16 cellular contexts compared by ENCODE assay signal in genomic region chr3:134368751-134369105, GRCh38. TPM values are rescaled to one million over a fixed set of nuclear protein-coding genes. Genes with fewer than 3 reads are reported as not detected.
A peak's percentile ranks its signal among the peaks of the same experiment; 100 is the strongest.
DNase-seq lines count a peak whose midpoint lies in the region; ATAC-seq and TF ChIP-seq lines count a peak whose summit lies in the region.
"Had no signal": no experiment of that assay in that cellular context is flagged by ENCODE, and none has a peak within 500 bp of the region (broad histone marks: within the 10 kb centered on the region; RNA-seq: fewer than 3 reads in every experiment).

No MANE protein-coding gene starts in this region.

- intact Hi-C loops in lower lobe of right lung (cut with DNase I): loop anchor here (10.0 kb wide), 1 partner anchor 54 kb away; no protein-coding TSS in a partner anchor
- intact Hi-C loops in spleen (cut with DNase I; ENCODE audit: low total_unique reads): no loop called here

- H3K4me3 Mint-ChIP-seq in brain (no peak overlapping the region), immature natural killer cell (no peak overlapping the region)
- H3K4me3 Mint-ChIP-seq: activated naive CD8-positive, alpha-beta T cell treated with anti-CD3 and anti-CD28 coated beads, Interleukin-2, amount 10 ng/mL, durations not matched to agents 7 days and 5 days; CD4-positive, alpha-beta T cell had no signal

- TF ChIP-seq CTCF in brain (conservative IDR thresholded peaks at IDR 0.05) (no peak), lower lobe of right lung (IDR thresholded peaks at IDR 0.05) (no peak), spleen (IDR thresholded peaks at IDR 0.05 in 8 of 11, conservative IDR thresholded peaks at IDR 0.05 in 3 of 11) (no peak)

- no peaks in the 10 kb centered on the region for H3K9me3 ChIP-seq in lower lobe of right lung
- no peaks in the 10 kb centered on the region for H3K9me3 ChIP-seq in spleen
- H3K9me3 ChIP-seq: mucosa of descending colon had no signal

- peak overlapping the region; percentile 100 for H3K27ac ChIP-seq in lower lobe of right lung
- peak overlapping the region; percentile 19 to 96 (median 90) for H3K27ac ChIP-seq in spleen

- H3K27me3 ChIP-seq in lower lobe of right lung (ENCODE audit: low read depth) (peaks cover 6% of the 10 kb centered on the region), spleen (replicated peaks in 1 of 7) (peaks cover 0 to 36% (median 15%) of the 10 kb centered on the region in 7 donors)

- no peak for ATAC-seq in lower lobe of right lung
- ATAC-seq: mucosa of descending colon had no signal

- CTCF ChIA-PET in HEK293T (lab: Yijun Ruan, JAX): no interaction called here

- DNase-seq in ELF-1 (ENCODE audit: low read depth, low spot score): peak; percentile 8
- DNase-seq in lower lobe of right lung: no peak
- peak; percentile 21 for DNase-seq in spleen
- no peak for DNase-seq in immature natural killer cell
- no peak for DNase-seq in hippocampal formation (lab: John Stamatoyannopoulos, UW)
- DNase-seq in HEK293T (ENCODE audit: extremely low spot score): no peak
- no peak for DNase-seq in AG08396 (ENCODE audit: low spot score)
- DNase-seq: activated CD8-positive, alpha-beta memory T cell treated with anti-CD3 and anti-CD28 coated beads for 24 hours; activated naive CD8-positive, alpha-beta T cell treated with anti-CD3 and anti-CD28 coated beads, Interleukin-2, amount 10 ng/mL, durations not matched to agents 7 days and 5 days; CD4-positive, alpha-beta T cell; effector memory CD4-positive, alpha-beta T cell; MM.1S; mucosa of descending colon; NCI-H226; stimulated activated CD4-positive, alpha-beta T cell treated with anti-CD3 and anti-CD28 coated beads, Interleukin-12 subunit alpha, Interleukin-12 subunit beta, amount 100 ng/mL, for 4 hours had no signal

- peak overlapping the region in 3 of 5 experiments; percentile 29 to 95 (median 83) for H3K27ac Mint-ChIP-seq in brain
- no peak overlapping the region for H3K27ac Mint-ChIP-seq in immature natural killer cell
- H3K27ac Mint-ChIP-seq: activated naive CD8-positive, alpha-beta T cell treated with anti-CD3 and anti-CD28 coated beads, Interleukin-2, amount 10 ng/mL, durations not matched to agents 7 days and 5 days; CD4-positive, alpha-beta T cell had no signal

- H3K36me3 ChIP-seq in lower lobe of right lung (peaks cover 74% of the 10 kb centered on the region), spleen (peaks cover 0 to 74% (median 25%) of the 10 kb centered on the region in 6 donors)

- peaks cover 73% of the 10 kb centered on the region for H3K36me3 Mint-ChIP-seq in brain
- no peaks in the 10 kb centered on the region for H3K36me3 Mint-ChIP-seq in immature natural killer cell
- H3K36me3 Mint-ChIP-seq: activated naive CD8-positive, alpha-beta T cell treated with anti-CD3 and anti-CD28 coated beads, Interleukin-2, amount 10 ng/mL, durations not matched to agents 7 days and 5 days had no signal

- TF ChIP-seq POLR2A in spleen (IDR thresholded peaks at IDR 0.05): no peak

- H3K4me3 ChIP-seq in lower lobe of right lung (peak overlapping the region; percentile 1), spleen (no peak overlapping the region)
- H3K4me3 ChIP-seq: mucosa of descending colon had no signal

- peaks cover 7% of the 10 kb centered on the region for H3K27me3 Mint-ChIP-seq in brain
- H3K27me3 Mint-ChIP-seq in immature natural killer cell (ENCODE audit: low read depth in 3 of 3): peaks cover 0 to 5% (median 1%) of the 10 kb centered on the region in 3 donors

- H3K4me1 Mint-ChIP-seq in brain (peaks cover 91% of the 10 kb centered on the region), immature natural killer cell (peaks cover 18 to 22% of the 10 kb centered on the region in 2 donors)

- H3K4me1 ChIP-seq in lower lobe of right lung (peaks cover 85% of the 10 kb centered on the region), spleen (peaks cover 36 to 93% (median 72%) of the 10 kb centered on the region in 6 donors)

- no peaks in the 10 kb centered on the region for H3K9me3 Mint-ChIP-seq in brain
- no peaks in the 10 kb centered on the region for H3K9me3 Mint-ChIP-seq in immature natural killer cell
- H3K9me3 Mint-ChIP-seq: activated naive CD8-positive, alpha-beta T cell treated with anti-CD3 and anti-CD28 coated beads, Interleukin-2, amount 10 ng/mL, durations not matched to agents 7 days and 5 days; CD4-positive, alpha-beta T cell had no signal

- POLR2A ChIA-PET in HEK293T (lab: Yijun Ruan, JAX): no interaction called here

- WGBS in spleen, 5 donors: 63 to 82% (median 81%) methylated on average over 4 of the region's 4 CpGs

TF ChIP-seq in HEK293T, 16 proteins besides CTCF, POLR2A, EP300 and RAD21:
- no peak for TF ChIP-seq NFRKB (IDR thresholded peaks at IDR 0.05)
- no peak for TF ChIP-seq ELF4 (IDR thresholded peaks at IDR 0.05)
- TF ChIP-seq CTBP1 (IDR thresholded peaks at IDR 0.05; ENCODE audit: borderline replicate concordance): no peak
- TF ChIP-seq TARDBP (IDR thresholded peaks at IDR 0.05): no peak
- no peak for TF ChIP-seq ZNF384 (IDR thresholded peaks at IDR 0.05)
- no peak for TF ChIP-seq SP1 (IDR thresholded peaks at IDR 0.05)
- TF ChIP-seq FOXK2 (IDR thresholded peaks at IDR 0.05): no peak
- TF ChIP-seq PKNOX1 (IDR thresholded peaks at IDR 0.05): no peak
- no peak for TF ChIP-seq HDGF (IDR thresholded peaks at IDR 0.05; ENCODE audit: borderline replicate concordance)
- TF ChIP-seq BHLHE40 (IDR thresholded peaks at IDR 0.05; ENCODE audit: borderline replicate concordance): no peak
- TF ChIP-seq FOXA1 (IDR thresholded peaks at IDR 0.05): no peak
- no peak for TF ChIP-seq FOXM1 (IDR thresholded peaks at IDR 0.05; ENCODE audit: borderline replicate concordance)
- TF ChIP-seq LEF1 (IDR thresholded peaks at IDR 0.05; ENCODE audit: borderline replicate concordance): no peak
- TF ChIP-seq ARNT (IDR thresholded peaks at IDR 0.05): no peak
- TF ChIP-seq L3MBTL2 (conservative IDR thresholded peaks at IDR 0.05): no peak
- TF ChIP-seq SUZ12 (IDR thresholded peaks at IDR 0.05): no peak

RNA-seq across cellular contexts. Expression of gene AMOTL2, which starts 5.5 kb away (rescaled TPM):
- polyA plus RNA-seq in brain (ENCODE audit: insufficient read depth, low read depth, low replicate concordance) (23.5 TPM), spleen (10 to 100 TPM in 1 of 3 donors, 1 to 10 TPM in 2; 3.8 to 15.7 (median 6.0) TPM), immature natural killer cell (not detected)
- total RNA-seq in lower lobe of right lung (77.8 TPM), spleen (10 to 100 TPM; 27.5 to 83.4 (median 53.1) TPM)
- total RNA-seq: activated naive CD8-positive, alpha-beta T cell treated with anti-CD3 and anti-CD28 coated beads, Interleukin-2, amount 10 ng/mL, durations not matched to agents 7 days and 5 days; CD4-positive, alpha-beta T cell had no signal

Comparison
In these comparisons a context has a peak if more than half of its experiments do, and no peak if none do; other contexts are left out.
1. DNase-seq: peak in ELF-1 (single experiment) and spleen (single experiment); none in lower lobe of right lung (single experiment), immature natural killer cell (0 of 3), hippocampal formation (0 of 2), HEK293T (single experiment) and AG08396 (single experiment).
2. H3K27ac Mint-ChIP-seq: peak in brain (3 of 5); none in immature natural killer cell (0 of 6).
3. RNA of gene AMOTL2, which starts 5.5 kb away (polyA plus RNA-seq): 23.5 TPM in brain (single experiment) and 3.8 to 15.7 TPM in spleen; not detected in immature natural killer cell; every median in the first group is over 4 times any median in the second.